Comparison of ENCODE assay signal across 29 cellular contexts in the genomic region with DNA sequence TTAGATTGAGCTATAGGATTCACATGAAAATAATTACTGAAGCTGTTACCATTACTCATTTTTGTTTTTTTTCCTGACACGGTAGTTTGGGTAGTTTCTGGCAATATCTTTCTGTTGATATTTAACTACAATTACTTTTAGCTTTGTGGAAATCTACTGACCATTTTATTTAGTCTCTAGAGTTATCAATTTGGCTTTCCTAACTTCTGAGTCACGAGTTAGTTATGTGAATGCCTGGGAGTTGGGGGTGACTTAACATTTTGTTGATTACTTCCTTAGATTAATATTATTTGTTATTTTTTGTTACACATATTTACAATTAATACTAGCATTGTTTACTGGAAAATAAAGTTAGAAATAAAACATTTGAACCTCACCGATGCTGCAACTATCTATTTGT.
DNase-seq lines count a peak whose midpoint lies in the region; ATAC-seq, FAIRE-seq and TF ChIP-seq lines count a peak whose summit lies in the region.
"Had no signal": no experiment of that assay in that cellular context is flagged by ENCODE, and none has a peak within 500 bp of the region (broad histone marks: within the 10 kb centered on the region; RNA-seq: fewer than 3 reads in every experiment).

No MANE protein-coding gene starts in this region.

- no peak for TF ChIP-seq POLR2A in K562 (conservative IDR thresholded peaks at IDR 0.05)

- CTCF ChIA-PET in K562 (lab: Yijun Ruan, JAX; ENCODE audit: low intra/inter-chr PET ratio): no interaction called here

- no peak overlapping the region for H2AFZ ChIP-seq in K562 (ENCODE audit: low read depth, low read length)

- H3K79me2 ChIP-seq in K562 (ENCODE audit: control insufficient read depth, insufficient read depth, low read length): no peaks in the 10 kb centered on the region

- H3K9me1 ChIP-seq in K562 (ENCODE audit: control insufficient read depth, insufficient read depth, low read length): no peaks in the 10 kb centered on the region

- no peaks in the 10 kb centered on the region for H4K20me1 ChIP-seq in K562 (replicated peaks; ENCODE audit: control insufficient read depth, insufficient read depth, low read length)

- H3K4me2 ChIP-seq in K562 (ENCODE audit: insufficient read depth, low read length): no peak overlapping the region

- POLR2A ChIA-PET in K562 (lab: Yijun Ruan, JAX): no interaction called here

- in situ Hi-C loops in K562 (cut with MboI): no loop called here

- FAIRE-seq in K562 (lab: Jason Lieb, UNC): no peak
- FAIRE-seq: G401.6, GM18507, keratinocyte had no signal

- H3K4me3 ChIP-seq in K562 (no peak overlapping the region), BE2C (ENCODE audit: low read depth, low read length) (no peak overlapping the region)
- H3K4me3 ChIP-seq: gastroesophageal sphincter, lung, spleen, testis, vagina had no signal

- no TSS peak for BruUV-seq in K562 (replicated peaks; lab: Mats Ljungman, UMichigan)

- no peak for TF ChIP-seq RAD21 in K562 (CRISPR knock-in tag; conservative IDR thresholded peaks at IDR 0.05 in 1 of 2, IDR thresholded peaks at IDR 0.05 in 1 of 2)

- H3K9me3 ChIP-seq in K562 (replicated peaks; ENCODE audit: control insufficient read depth, insufficient read depth, low read depth, low read length) (no peaks in the 10 kb centered on the region), BE2C (no peaks in the 10 kb centered on the region)
- H3K9me3 ChIP-seq: gastroesophageal sphincter, testis, vagina had no signal

- WGBS in K562 (ENCODE audit: insufficient coverage, low coverage, missing lambda C conversion rate): 17% methylated on average over 3 of the region's 3 CpGs

- H3K36me3 ChIP-seq in K562 (ENCODE audit: control insufficient read depth, insufficient read depth, low read length): no peaks in the 10 kb centered on the region
- no peaks in the 10 kb centered on the region for H3K36me3 ChIP-seq in BE2C
- H3K36me3 ChIP-seq: gastroesophageal sphincter, spleen, vagina had no signal

- ATAC-seq in K562 (no peak), GM18517 (IDR thresholded peaks at IDR 0.05; ENCODE audit: unreplicated experiment) (no peak)
- ATAC-seq: activated naive CD8-positive, alpha-beta T cell treated with anti-CD3 and anti-CD28 coated beads, Interleukin-2, amount 50 U/mL, for 24 hours had no signal

- no peak for TF ChIP-seq EP300 in K562 (IDR thresholded peaks at IDR 0.05; ENCODE audit: low read length)

- H3K27me3 ChIP-seq in K562 (ENCODE audit: control insufficient read depth in 2 of 2, insufficient read depth in 2 of 2, low read length in 2 of 2) (no peaks in the 10 kb centered on the region), BE2C (no peaks in the 10 kb centered on the region; the same call in 1 of the 2 replicates)
- H3K27me3 ChIP-seq: gastroesophageal sphincter, spleen, testis, vagina had no signal

- H3K27ac ChIP-seq in K562 (ENCODE audit: extremely low read depth, low read depth, low read length): no peak overlapping the region
- H3K27ac ChIP-seq: spleen, testis, vagina had no signal

- TF ChIP-seq CTCF in K562 (IDR thresholded peaks at IDR 0.05 in 2 of 3, conservative IDR thresholded peaks at IDR 0.05 in 1 of 3; ENCODE audit: insufficient read depth in 2 of 3, low read depth in 1 of 3, low read length in 3 of 3) (no peak), BE2C (IDR thresholded peaks at IDR 0.05; ENCODE audit: low read depth, low read length) (no peak)

- no peaks in the 10 kb centered on the region; a peak in 1 of 5 replicates for H3K4me1 ChIP-seq in K562 (replicated peaks in 1 of 2; ENCODE audit: control insufficient read depth in 2 of 2, insufficient read depth in 2 of 2, low read length in 2 of 2)
- no peaks in the 10 kb centered on the region for H3K4me1 ChIP-seq in BE2C
- H3K4me1 ChIP-seq: spleen, testis, vagina had no signal

- DNase-seq in AG20443 (ENCODE audit: low spot score) (peak; percentile 14), NCI-H226 (peak; percentile 54), K562 (ENCODE audit: extremely low read depth in 1 of 4, low spot score in 3 of 4) (no peak), kidney glomerular epithelial cell (lab: John Stamatoyannopoulos, UW) (peak; percentile 21), NCI-H1417 treated with DMSO at 0.1 percent for 48 hours (lab: John Stamatoyannopoulos, UW) (no peak), BE2C (no peak)
- DNase-seq in activated CD4-positive, alpha-beta T cell treated with anti-CD3 and anti-CD28 coated beads, Interleukin-2, amount 50 U/mL, for 48 hours: no peak
- DNase-seq: activated CD4-positive, alpha-beta T cell treated with anti-CD3 and anti-CD28 coated beads, Interleukin-2, amount 50 U/mL, for 4 hours; activated effector memory CD4-positive, alpha-beta T cell treated with Interleukin-2 at 50 U/mL for 16 hours; activated naive CD8-positive, alpha-beta T cell treated with anti-CD3 and anti-CD28 coated beads, Interleukin-2, amount 50 U/mL, for 24 hours; caudate nucleus; CD4-positive, CD25-positive, alpha-beta regulatory T cell; DMS 273 treated with DMSO at 0.1 percent for 48 hours; H7; KBM-7; NCI-H2081 treated with DMSO at 0.1 percent for 48 hours; NCI-H446; NK-92 treated with Interleukin-12 subunit alpha and Interleukin-12 subunit beta, amount 100 ng/mL, for 24 hours; spleen; stimulated activated CD4-positive, alpha-beta T cell treated with anti-CD3 and anti-CD28 coated beads, Interleukin-4, amount 100 ng/mL, for 1 hour; stimulated activated naive CD4-positive, alpha-beta T cell; testis had no signal

- intact Hi-C loops in K562 (cut with micrococcal nuclease): no loop called here

- H3K9ac ChIP-seq in K562 (ENCODE audit: insufficient read depth in 1 of 2, low read depth in 2 of 2, low read length in 2 of 2): no peak overlapping the region

TF ChIP-seq in K562, 482 proteins besides CTCF, POLR2A, EP300 and RAD21:
- TF ChIP-seq TFE3 (CRISPR knock-in tag; IDR thresholded peaks at IDR 0.05) (peak; percentile 6; the same call in 1 of the 2 replicates), SAFB (IDR thresholded peaks at IDR 0.05; ENCODE audit: borderline replicate concordance, low read depth, low read length) (no peak)
TF ChIP-seq in K562: peak in this region for 1.

Comparison
In these comparisons a context has a peak if more than half of its experiments do, and no peak if none do; other contexts are left out.
1. DNase-seq: peak in AG20443 (single experiment), NCI-H226 (single experiment) and kidney glomerular epithelial cell (single experiment); none in K562 (0 of 4), activated CD4-positive, alpha-beta T cell treated with anti-CD3 and anti-CD28 coated beads, Interleukin-2, amount 50 U/mL, for 48 hours (0 of 2), NCI-H1417 treated with DMSO at 0.1 percent for 48 hours (single experiment) and BE2C (single experiment).